In the genomic region with DNA sequence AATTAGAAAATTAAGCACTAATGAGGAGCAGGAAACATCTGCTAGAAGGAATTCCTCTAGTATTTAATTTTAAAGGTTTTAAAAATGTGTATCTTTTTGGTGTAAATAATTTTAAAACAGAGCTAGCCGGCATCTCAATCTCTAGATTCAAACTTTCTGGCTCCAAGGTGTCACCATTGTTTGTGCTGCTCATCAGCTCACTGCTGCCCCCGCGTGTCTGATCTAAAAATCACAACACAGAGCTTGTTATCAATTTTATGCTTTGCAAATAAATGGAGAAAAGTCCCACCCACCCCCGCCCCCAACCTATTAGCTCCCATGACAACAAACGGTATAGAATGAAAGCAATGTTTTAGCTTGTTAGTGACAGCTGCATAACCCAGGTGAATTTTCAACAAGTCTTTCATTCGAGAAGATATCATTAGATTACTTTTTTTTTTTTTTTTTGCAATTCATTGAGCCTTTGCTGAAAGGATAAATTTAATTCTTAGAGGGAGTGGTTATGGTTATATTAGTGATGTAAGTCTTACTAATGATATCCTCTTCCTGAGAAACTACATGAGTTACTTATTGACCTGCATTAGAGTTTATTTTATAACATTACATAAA, we compare ENCODE assay signal across 8 cellular contexts. TPM values are rescaled to one million over a fixed set of nuclear protein-coding genes. Genes with fewer than 3 reads are reported as not detected.
DNase-seq lines count a peak whose midpoint lies in the region; ATAC-seq, FAIRE-seq and TF ChIP-seq lines count a peak whose summit lies in the region.

No MANE protein-coding gene starts in this region.

- peak overlapping the region; percentile 77 for H3K4me3 Mint-ChIP-seq in neural crest cell
- H3K4me3 Mint-ChIP-seq in stimulated activated naive CD8-positive, alpha-beta T cell treated with anti-CD3 and anti-CD28 coated beads, Interleukin-15, Interleukin-2, amounts not matched to agents 100 ng/mL and 50 ng/mL, for 24 hours = peak overlapping the region; percentile 87

- H3K4me1 Mint-ChIP-seq in neural crest cell = peaks cover 54% of the 10 kb centered on the region
- peaks cover 13% of the 10 kb centered on the region for H3K4me1 Mint-ChIP-seq in stimulated activated naive CD8-positive, alpha-beta T cell treated with anti-CD3 and anti-CD28 coated beads, Interleukin-15, Interleukin-2, amounts not matched to agents 100 ng/mL and 50 ng/mL, for 24 hours (ENCODE audit: low read depth)

- peak; percentile 67 for FAIRE-seq in GM12892 (lab: Jason Lieb, UNC)

- peak overlapping the region; percentile 96 for H3K27ac Mint-ChIP-seq in neural crest cell (ENCODE audit: unreplicated experiment)
- H3K27ac Mint-ChIP-seq in stimulated activated naive CD8-positive, alpha-beta T cell treated with anti-CD3 and anti-CD28 coated beads, Interleukin-15, Interleukin-2, amounts not matched to agents 100 ng/mL and 50 ng/mL, for 24 hours = peak overlapping the region; percentile 36

- no peak for ATAC-seq in HG03039 (IDR thresholded peaks at IDR 0.05; ENCODE audit: unreplicated experiment)

- peak; percentile 53 for DNase-seq in GM12892 (ENCODE audit: insufficient read length)
- peak; percentile 75 for DNase-seq in LoVo (ENCODE audit: low spot score)
- DNase-seq in RPMI8226 = peak; percentile 64
- DNase-seq in activated T-helper 9 cell treated with anti-CD3 and anti-CD28 coated beads, Interleukin-2, amount 50 U/mL, for 16 hours (ENCODE audit: low read depth) = peak; percentile 80
- peak; percentile 65 to 88 for DNase-seq in foreskin fibroblast
- DNase-seq in neural crest cell (ENCODE audit: low read depth, low spot score) = peak; percentile 93

- no peak for TF ChIP-seq POLR2A in GM12892 (IDR thresholded peaks at IDR 0.05; ENCODE audit: low read depth, low read length)

- no peaks in the 10 kb centered on the region for H3K9me3 Mint-ChIP-seq in neural crest cell
- no peaks in the 10 kb centered on the region for H3K9me3 Mint-ChIP-seq in stimulated activated naive CD8-positive, alpha-beta T cell treated with anti-CD3 and anti-CD28 coated beads, Interleukin-15, Interleukin-2, amounts not matched to agents 100 ng/mL and 50 ng/mL, for 24 hours

- H3K4me3 ChIP-seq in foreskin fibroblast (ENCODE audit: low read depth in 1 of 2, low read length in 2 of 2) = peak overlapping the region; percentile 50 to 51

- H3K27me3 Mint-ChIP-seq in neural crest cell (ENCODE audit: low read depth) = no peaks in the 10 kb centered on the region
- peaks cover 3% of the 10 kb centered on the region for H3K27me3 Mint-ChIP-seq in stimulated activated naive CD8-positive, alpha-beta T cell treated with anti-CD3 and anti-CD28 coated beads, Interleukin-15, Interleukin-2, amounts not matched to agents 100 ng/mL and 50 ng/mL, for 24 hours

- TF ChIP-seq CTCF in foreskin fibroblast (IDR thresholded peaks at IDR 0.05; ENCODE audit: low read depth, low read length) = peak; percentile 60
- TF ChIP-seq CTCF in neural crest cell (conservative IDR thresholded peaks at IDR 0.05) = peak; percentile 86

- no peaks in the 10 kb centered on the region for H3K36me3 Mint-ChIP-seq in neural crest cell (ENCODE audit: low read depth)
- no peaks in the 10 kb centered on the region for H3K36me3 Mint-ChIP-seq in stimulated activated naive CD8-positive, alpha-beta T cell treated with anti-CD3 and anti-CD28 coated beads, Interleukin-15, Interleukin-2, amounts not matched to agents 100 ng/mL and 50 ng/mL, for 24 hours (ENCODE audit: low read depth)

RNA-seq across cellular contexts. Expression of a gene that starts 11.3 kb away (rescaled TPM):
- polyA plus RNA-seq in GM12892 (2012; ENCODE audit: missing spikeins) = 0.64 TPM
- 0.35 and 0.73 TPM in 2 replicates for total RNA-seq in neural crest cell

RNA-seq across cellular contexts. Expression of a gene that starts 29.6 kb away (rescaled TPM):
- 56.2 TPM for polyA plus RNA-seq in GM12892 (2012; ENCODE audit: missing spikeins)
- total RNA-seq in neural crest cell = 94.1 and 94.9 TPM in 2 replicates
